Comparison of ENCODE assay signal across 8 cellular contexts in genomic region chr11:128551641-128552335, GRCh38. TPM values are rescaled to one million over a fixed set of nuclear protein-coding genes. Genes with fewer than 3 reads are reported as not detected.
DNase-seq lines count a peak whose midpoint lies in the region; ATAC-seq, FAIRE-seq and TF ChIP-seq lines count a peak whose summit lies in the region.

No MANE protein-coding gene starts in this region.

- in situ Hi-C loops in ACHN (cut with HindIII; ENCODE audit: low pct_ligation_motif_present, low pct_unique_long_range_greater_than_20kb, low sequenced_read_pairs), result no loop called here

- FAIRE-seq in GM12891 (lab: Jason Lieb, UNC), result no peak

- intact Hi-C loops in Right ventricle myocardium superior (cut with DNase I), result loop anchor here (10.0 kb wide), 2 partner anchors 73 to 257 kb away; no protein-coding TSS in a partner anchor

- DNase-seq in GM12891 (ENCODE audit: insufficient read length, low spot score), result no peak
- DNase-seq in central memory CD4-positive, alpha-beta T cell, result peak; percentile 13
- DNase-seq in dedifferentiated amniotic fluid mesenchymal stem cell (ENCODE audit: extremely low spot score), result no peak
- DNase-seq in Right ventricle myocardium superior, result no peak
- DNase-seq in islet precursor cell, result no peak
- no peak for DNase-seq in ACHN

- TF ChIP-seq POLR2A in GM12891 (IDR thresholded peaks at IDR 0.05; ENCODE audit: low read depth, low read length), result peak; percentile 63; the same call in 1 of the 2 replicates

- peak; percentile 62 for ATAC-seq in GM19455 (IDR thresholded peaks at IDR 0.05; ENCODE audit: unreplicated experiment)
- ATAC-seq in HG03354 (IDR thresholded peaks at IDR 0.05; ENCODE audit: poor library complexity, severe bottlenecking, unreplicated experiment), result peak; percentile 68
- no peak for ATAC-seq in Right ventricle myocardium superior (ENCODE audit: poor library complexity)

TF ChIP-seq in GM12891, 5 proteins besides CTCF, POLR2A, EP300 and RAD21:
- TF ChIP-seq POLR2AphosphoS5 (IDR thresholded peaks at IDR 0.05; ENCODE audit: low read depth, low read length), result no peak
- TF ChIP-seq SPI1 (IDR thresholded peaks at IDR 0.05; ENCODE audit: low read depth, low read length), result peak; percentile 75
- TF ChIP-seq TAF1 (IDR thresholded peaks at IDR 0.05; ENCODE audit: low read depth, low read length), result 0 out of 2 replicates have a peak, but pooled peaks have one; percentile 13
- TF ChIP-seq POU2F2 (IDR thresholded peaks at IDR 0.05; ENCODE audit: low read depth, low read length), result peak; percentile 89
- peak; percentile 61 for TF ChIP-seq PAX5 (IDR thresholded peaks at IDR 0.05; ENCODE audit: insufficient read depth, low read length, severe bottlenecking)

RNA-seq across cellular contexts. Expression of gene ETS1, which starts 35.6 kb away (rescaled TPM):
- 59.5 TPM for polyA plus RNA-seq in GM12891 (2012; ENCODE audit: low read depth, missing spikeins)
- 45.6 TPM for total RNA-seq in Right ventricle myocardium superior
